11 cellular contexts compared by ENCODE assay signal in the genomic region with DNA sequence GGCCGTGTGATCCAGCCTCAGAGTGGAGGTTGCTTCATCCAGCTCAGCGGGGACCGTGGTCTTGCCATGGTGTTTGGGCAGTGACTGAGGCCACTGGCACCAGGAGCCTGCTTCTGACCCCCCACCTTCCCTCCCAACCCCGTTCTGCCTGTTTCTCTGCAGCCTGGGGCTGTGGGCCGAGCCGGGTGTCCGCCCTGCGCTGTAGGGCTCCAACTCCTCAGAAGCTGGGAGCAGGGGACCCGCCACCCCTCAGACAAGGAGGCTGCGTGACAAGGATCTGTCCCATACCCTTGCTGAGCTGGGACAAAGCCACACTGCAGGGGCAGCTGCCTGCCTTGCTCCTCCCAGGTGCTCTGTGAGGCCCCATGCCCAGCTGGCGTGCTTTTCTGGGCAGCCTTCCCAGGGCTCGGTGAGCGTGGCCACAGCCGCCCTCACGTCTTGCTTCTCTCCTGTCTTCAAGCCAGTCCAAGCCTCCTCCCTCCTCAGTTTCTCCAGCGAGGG. TPM values are rescaled to one million over a fixed set of nuclear protein-coding genes. Genes with fewer than 3 reads are reported as not detected.
DNase-seq lines count a peak whose midpoint lies in the region; ATAC-seq and TF ChIP-seq lines count a peak whose summit lies in the region.
"Had no signal": no experiment of that assay in that cellular context is flagged by ENCODE, and none has a peak within 500 bp of the region (broad histone marks: within the 10 kb centered on the region; RNA-seq: fewer than 3 reads in every experiment).

No MANE protein-coding gene starts in this region.

- H3K9me3 ChIP-seq in cardiac muscle cell (ENCODE audit: low read depth) = no peaks in the 10 kb centered on the region

- no peak overlapping the region for H3K4me3 ChIP-seq in cardiac muscle cell

- H3K27me3 ChIP-seq in cardiac muscle cell = no peaks in the 10 kb centered on the region

- no peak for TF ChIP-seq CTCF in cardiac muscle cell (IDR thresholded peaks at IDR 0.05; ENCODE audit: low read depth, low read length)

- H3K36me3 ChIP-seq in cardiac muscle cell = peaks cover 13% of the 10 kb centered on the region

- peak overlapping the region; percentile 39 for H3K27ac ChIP-seq in cardiac muscle cell
- H3K27ac ChIP-seq: parathyroid adenoma had no signal

- H3K4me1 ChIP-seq in cardiac muscle cell (ENCODE audit: low read depth) = no peaks in the 10 kb centered on the region
- H3K4me1 ChIP-seq: parathyroid adenoma had no signal

- peak; percentile 42 for DNase-seq in D341Med (ENCODE audit: low spot score)
- DNase-seq in SHP77 treated with DMSO at 0.1 percent for 48 hours (lab: John Stamatoyannopoulos, UW) = peak; percentile 71
- peak in 1 of 2 donors; percentile 28 for DNase-seq in cardiac muscle cell (ENCODE audit: low read depth in 1 of 2, low spot score in 1 of 2)
- DNase-seq in occipital lobe (lab: John Stamatoyannopoulos, UW) = peak; percentile 29
- DNase-seq in stimulated activated CD4-positive, alpha-beta T cell treated with anti-CD3 and anti-CD28 coated beads, Interleukin-12 subunit alpha, Interleukin-12 subunit beta, amount 100 ng/mL, for 4 hours = no peak
- no peak for DNase-seq in activated naive CD4-positive, alpha-beta T cell treated with anti-CD3 and anti-CD28 coated beads, Interleukin-2, amount 50 U/mL, for 72 hours (ENCODE audit: low spot score in 2 of 2)
- DNase-seq: activated T-cell treated with anti-CD3 and anti-CD28 coated beads, Interleukin-2, amount 50 U/mL, for 72 hours; CD4-positive, CD25-positive, alpha-beta regulatory T cell had no signal

- H3K9me3 Mint-ChIP-seq in activated naive CD4-positive, alpha-beta T cell treated with anti-CD3 and anti-CD28 coated beads, Interleukin-2, amount 50 U/mL, for 72 hours = peaks cover 0 to 7% of the 10 kb centered on the region in 2 donors
- H3K9me3 Mint-ChIP-seq: CD4-positive, CD25-positive, alpha-beta regulatory T cell had no signal

- H3K36me3 Mint-ChIP-seq in activated naive CD4-positive, alpha-beta T cell treated with anti-CD3 and anti-CD28 coated beads, Interleukin-2, amount 50 U/mL, for 72 hours = peaks cover 0 to 16% of the 10 kb centered on the region in 2 donors

- ATAC-seq in HG03571 (IDR thresholded peaks at IDR 0.05; ENCODE audit: unreplicated experiment) = no peak
- ATAC-seq in GM18511 (IDR thresholded peaks at IDR 0.05; ENCODE audit: unreplicated experiment) = no peak
- ATAC-seq in activated naive CD4-positive, alpha-beta T cell treated with anti-CD3 and anti-CD28 coated beads, Interleukin-2, amount 50 U/mL, for 72 hours = no peak
- ATAC-seq: activated T-cell treated with anti-CD3 and anti-CD28 coated beads, Interleukin-2, amount 50 U/mL, for 72 hours had no signal

- H3K27ac Mint-ChIP-seq in activated naive CD4-positive, alpha-beta T cell treated with anti-CD3 and anti-CD28 coated beads, Interleukin-2, amount 50 U/mL, for 72 hours = no peak overlapping the region
- H3K27ac Mint-ChIP-seq: activated T-cell treated with anti-CD3 and anti-CD28 coated beads, Interleukin-2, amount 50 U/mL, for 72 hours; CD4-positive, CD25-positive, alpha-beta regulatory T cell had no signal

RNA-seq across cellular contexts. Expression of a gene that starts 11.7 kb away (rescaled TPM):
- total RNA-seq in cardiac muscle cell = 26.3 and 30.1 TPM in 2 replicates
- polyA plus RNA-seq in cardiac muscle cell = 38.2 and 48.6 TPM in 2 replicates
- 72.1 TPM for total RNA-seq in occipital lobe
- 10 to 100 TPM; 23.3 to 47.3 TPM for total RNA-seq in activated naive CD4-positive, alpha-beta T cell treated with anti-CD3 and anti-CD28 coated beads, Interleukin-2, amount 50 U/mL, for 72 hours

Comparison
In these comparisons a context has a peak if more than half of its experiments do, and no peak if none do; other contexts are left out.
1. DNase-seq: peak in D341Med (single experiment), SHP77 treated with DMSO at 0.1 percent for 48 hours (single experiment) and occipital lobe (single experiment); none in stimulated activated CD4-positive, alpha-beta T cell treated with anti-CD3 and anti-CD28 coated beads, Interleukin-12 subunit alpha, Interleukin-12 subunit beta, amount 100 ng/mL, for 4 hours (single experiment) and activated naive CD4-positive, alpha-beta T cell treated with anti-CD3 and anti-CD28 coated beads, Interleukin-2, amount 50 U/mL, for 72 hours (0 of 2).